8 cellular contexts compared by ENCODE assay signal in the genomic region with DNA sequence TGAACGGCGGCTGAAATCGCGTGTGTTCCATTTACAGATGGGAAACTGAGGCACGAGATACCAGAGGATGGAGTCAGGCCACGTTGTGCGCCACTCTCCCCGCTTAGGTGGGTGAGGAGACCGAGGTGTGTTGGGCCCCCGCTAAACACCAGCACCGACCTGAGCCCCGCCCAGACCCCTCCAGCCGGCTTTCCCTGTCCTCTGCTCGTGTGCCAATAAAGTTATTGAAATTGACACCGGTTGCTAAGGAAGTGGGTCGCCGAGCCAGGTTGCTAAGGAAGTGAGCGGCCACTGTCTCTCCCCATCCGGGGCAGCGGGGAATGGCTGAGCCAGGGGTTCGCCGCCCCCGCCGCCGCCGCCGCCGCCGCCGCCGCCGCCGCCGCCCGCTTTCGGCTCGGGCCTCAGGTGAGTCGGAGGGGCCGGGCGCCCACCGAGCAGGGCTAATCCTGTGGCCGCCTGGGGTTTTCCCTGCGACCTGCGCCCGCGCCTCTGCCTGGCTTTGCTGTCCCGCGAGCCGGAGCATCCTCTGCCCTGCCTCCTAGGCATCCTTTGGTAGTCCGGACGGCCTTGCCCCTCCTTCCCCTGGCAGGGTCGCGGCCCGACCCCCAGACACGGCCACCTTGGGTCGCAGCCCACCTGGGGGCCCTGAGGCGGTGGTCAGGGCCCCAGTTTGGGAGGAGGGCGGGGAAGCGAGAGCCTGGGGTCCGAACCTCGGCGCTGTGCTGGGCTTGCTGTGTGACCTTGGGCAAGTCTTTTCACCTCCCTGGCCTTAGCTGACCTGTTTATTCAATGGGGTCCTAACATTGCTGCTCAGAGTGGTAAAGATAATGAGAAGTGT. TPM values are rescaled to one million over a fixed set of nuclear protein-coding genes. Genes with fewer than 3 reads are reported as not detected.
DNase-seq lines count a peak whose midpoint lies in the region; ATAC-seq and TF ChIP-seq lines count a peak whose summit lies in the region.

A gene (plus strand): TSS at position 291 of the 838 bp plus-strand sequence. CDS start 32,127 bp downstream, outside the sequence.

- H3K9me3 ChIP-seq in SU-DHL-6 (ENCODE audit: insufficient read depth, low read length) (peaks cover 3% of the 10 kb centered on the region; the same call in 1 of the 2 replicates), osteoblast (ENCODE audit: low read depth, low read length) (no peaks in the 10 kb centered on the region)

- TF ChIP-seq CTCF in SU-DHL-6 (IDR thresholded peaks at IDR 0.05; ENCODE audit: insufficient read depth, low read length, poor library complexity, severe bottlenecking) (no peak), osteoblast (IDR thresholded peaks at IDR 0.05; ENCODE audit: extremely low read depth, low read depth, low read length) (no peak)

- DNase-seq in GM04504 (ENCODE audit: low read depth) (peak; percentile 73), NCI-H1105 treated with DMSO at 0.1 percent for 48 hours (lab: John Stamatoyannopoulos, UW) (peak; percentile 93), head of caudate nucleus (peak; percentile 82 to 97 (median 92)), osteoblast (ENCODE audit: insufficient read length, low spot score, missing footprints) (peak; percentile 99)
- DNase-seq in activated naive CD8-positive, alpha-beta T cell treated with anti-CD3 and anti-CD28 coated beads for 36 hours: peak; percentile 89

- H3K4me3 ChIP-seq in SU-DHL-6 (ENCODE audit: insufficient read depth, low read length, poor library complexity, severe bottlenecking): peak within 1 kb of the TSS; percentile 91
- H3K4me3 ChIP-seq in osteoblast (ENCODE audit: insufficient read depth, low read length): peak within 1 kb of the TSS; percentile 94

- intact Hi-C loops in head of caudate nucleus (cut with DNase I): loop anchor here (10.0 kb wide), 1 partner anchor 73 kb away; a partner anchor contains a TSS

- H3K4me3 Mint-ChIP-seq in activated naive CD8-positive, alpha-beta T cell treated with anti-CD3 and anti-CD28 coated beads for 36 hours: peak within 1 kb of the TSS; percentile 93

- peak within 1 kb of the TSS; percentile 73 for H3K4me2 ChIP-seq in SU-DHL-6 (ENCODE audit: low read depth, low read length, poor library complexity, severe bottlenecking)
- peak within 1 kb of the TSS; percentile 100 for H3K4me2 ChIP-seq in osteoblast (ENCODE audit: insufficient read depth, low read length)

- H3K79me2 ChIP-seq in SU-DHL-6 (ENCODE audit: insufficient read depth, low read length) (peaks cover 45% of the 10 kb centered on the region), osteoblast (ENCODE audit: insufficient read depth, low read length) (peaks cover 51% of the 10 kb centered on the region)

- H4K20me1 ChIP-seq in SU-DHL-6 (ENCODE audit: low read depth, low read length): no peaks in the 10 kb centered on the region
- peaks cover 10% of the 10 kb centered on the region for H4K20me1 ChIP-seq in osteoblast (ENCODE audit: insufficient read depth, low read length)

- peak within 1 kb of the TSS; percentile 90 for H3K27ac Mint-ChIP-seq in activated naive CD8-positive, alpha-beta T cell treated with anti-CD3 and anti-CD28 coated beads for 36 hours

- peaks cover 14% of the 10 kb centered on the region for H3K4me1 ChIP-seq in osteoblast (ENCODE audit: insufficient read depth, low read length)

- H3K27me3 Mint-ChIP-seq in activated naive CD8-positive, alpha-beta T cell treated with anti-CD3 and anti-CD28 coated beads for 36 hours: no peaks in the 10 kb centered on the region

- peak; percentile 78 for ATAC-seq in HG02610 (IDR thresholded peaks at IDR 0.05; ENCODE audit: unreplicated experiment)

- no peaks in the 10 kb centered on the region for H3K36me3 ChIP-seq in SU-DHL-6 (ENCODE audit: low read length)
- H3K36me3 ChIP-seq in osteoblast (ENCODE audit: insufficient read depth, low read length): no peaks in the 10 kb centered on the region

- no peaks in the 10 kb centered on the region for H3K9me2 ChIP-seq in SU-DHL-6 (replicated peaks; ENCODE audit: insufficient read depth, low read length)

- peaks cover 39% of the 10 kb centered on the region for H3F3A ChIP-seq in SU-DHL-6 (ENCODE audit: insufficient read depth)

- peak within 1 kb of the TSS; percentile 82 for H3K9ac ChIP-seq in SU-DHL-6 (ENCODE audit: low read length)

- H3K27ac ChIP-seq in SU-DHL-6 (ENCODE audit: low read depth, low read length): peak within 1 kb of the TSS; percentile 78
- peak within 1 kb of the TSS; percentile 75 for H3K27ac ChIP-seq in osteoblast (ENCODE audit: low read depth, low read length)
- H3K27ac ChIP-seq in temporal lobe (ENCODE audit: low read depth, low read length): peak within 1 kb of the TSS; percentile 64

- H3K27me3 ChIP-seq in SU-DHL-6 (ENCODE audit: low read length) (no peaks in the 10 kb centered on the region), osteoblast (ENCODE audit: insufficient read depth, low read length) (peaks cover 3% of the 10 kb centered on the region)

- peaks cover 4% of the 10 kb centered on the region for H3K9me3 Mint-ChIP-seq in activated naive CD8-positive, alpha-beta T cell treated with anti-CD3 and anti-CD28 coated beads for 36 hours

- H3K36me3 Mint-ChIP-seq in activated naive CD8-positive, alpha-beta T cell treated with anti-CD3 and anti-CD28 coated beads for 36 hours: peaks cover 31% of the 10 kb centered on the region

- H2AFZ ChIP-seq in SU-DHL-6 (ENCODE audit: low read depth, low read length, severe bottlenecking): peak within 1 kb of the TSS; percentile 82
- H2AFZ ChIP-seq in osteoblast (ENCODE audit: low read length): peak within 1 kb of the TSS; percentile 100

- peaks cover 40% of the 10 kb centered on the region for H3K4me1 Mint-ChIP-seq in activated naive CD8-positive, alpha-beta T cell treated with anti-CD3 and anti-CD28 coated beads for 36 hours

RNA-seq across cellular contexts. Expression of the gene that starts here (rescaled TPM):
- 10 to 100 TPM; 36.2 to 36.5 TPM for total RNA-seq in activated naive CD8-positive, alpha-beta T cell treated with anti-CD3 and anti-CD28 coated beads for 36 hours
- 37.4 and 39.4 TPM in 2 replicates for total RNA-seq in osteoblast
- total RNA-seq in temporal lobe: 94.2 TPM

Comparison
In these comparisons a context has a peak if more than half of its experiments do, and no peak if none do; other contexts are left out.
1. Peak in every context shown above with its lines: DNase-seq, ATAC-seq, H3K4me3 ChIP-seq and H3K27ac ChIP-seq.